In genomic region chrX:1391707-1392375, GRCh38 we compare ENCODE assay signal across 8 cellular contexts.
DNase-seq lines count a peak whose midpoint lies in the region; ATAC-seq lines count a peak whose summit lies in the region.

SLC25A6 (minus strand) TSS chrX:1392113; CDS start chrX:1392009, 104 bp downstream.

- H3K27me3 ChIP-seq in BLaER1 = no peaks in the 10 kb centered on the region
- H3K27me3 ChIP-seq in mucosa of stomach (ENCODE audit: control insufficient read depth, insufficient read depth, low read length) = no peaks in the 10 kb centered on the region

- H3K4me3 ChIP-seq in BLaER1 (peak within 1 kb of the TSS; percentile 91), mucosa of stomach (ENCODE audit: low read length) (peak within 1 kb of the TSS; percentile 71)

- peak within 1 kb of the TSS; percentile 99 for H3K27ac ChIP-seq in BLaER1

- DNase-seq in HS-5 (ENCODE audit: low read depth) = peak; percentile 77
- peak; percentile 96 to 100 for DNase-seq in activated CD8-positive, alpha-beta memory T cell treated with anti-CD3 and anti-CD28 coated beads for 1 hour (ENCODE audit: extremely low read depth in 1 of 2, low read depth in 1 of 2)
- DNase-seq in epidermal melanocyte (ENCODE audit: insufficient read length, low spot score) = peak; percentile 96
- DNase-seq in stimulated activated CD8-positive, alpha-beta memory T cell treated with anti-CD3 and anti-CD28 coated beads, Interleukin-7, amount 100 ng/mL, for 24 hours (ENCODE audit: low read depth) = peak; percentile 99
- DNase-seq in DMS 273 (lab: John Stamatoyannopoulos, UW; ENCODE audit: unreplicated experiment) = no peak

- H3K4me2 ChIP-seq in BLaER1 = peak within 1 kb of the TSS; percentile 96

- peaks cover 60% of the 10 kb centered on the region for H4K20me1 ChIP-seq in BLaER1

- ATAC-seq in GM19467 (IDR thresholded peaks at IDR 0.05; ENCODE audit: unreplicated experiment) = peak; percentile 93

- H3K9ac ChIP-seq in BLaER1 (peak within 1 kb of the TSS; percentile 99), mucosa of stomach (ENCODE audit: low read length) (peak within 1 kb of the TSS; percentile 92)

- H3K4me1 ChIP-seq in BLaER1 = peaks cover 61% of the 10 kb centered on the region
- peaks cover 19% of the 10 kb centered on the region for H3K4me1 ChIP-seq in mucosa of stomach (ENCODE audit: control insufficient read depth, insufficient read depth, low read length)

- H3K36me3 ChIP-seq in BLaER1 = peaks cover 67% of the 10 kb centered on the region
- no peaks in the 10 kb centered on the region for H3K36me3 ChIP-seq in mucosa of stomach (ENCODE audit: control insufficient read depth, insufficient read depth, low read length)

- H3K9me3 ChIP-seq in BLaER1 = no peaks in the 10 kb centered on the region
- no peaks in the 10 kb centered on the region for H3K9me3 ChIP-seq in mucosa of stomach (ENCODE audit: control insufficient read depth, low read length)
